Comparison of ENCODE assay signal across 13 cellular contexts in genomic region chr13:50589651-50590054, GRCh38.
A peak's percentile ranks its signal among the peaks of the same experiment; 100 is the strongest.
DNase-seq lines count a peak whose midpoint lies in the region; ATAC-seq, FAIRE-seq and TF ChIP-seq lines count a peak whose summit lies in the region.
"Had no signal": no experiment of that assay in that cellular context is flagged by ENCODE, and none has a peak within 500 bp of the region (broad histone marks: within the 10 kb centered on the region; RNA-seq: fewer than 3 reads in every experiment).

No MANE protein-coding gene starts in this region.

- dilution Hi-C loops in keratinocyte (cut with MboI; ENCODE audit: extremely low pct_ligation_motif_present, low sequenced_read_pairs) = no loop called here

- CTCF ChIA-PET in activated CD4-positive, alpha-beta memory T cell treated with anti-CD3 and anti-CD28 coated beads for 36 hours (lab: Charles Lee) = no interaction called here
- CTCF ChIA-PET in T-cell (lab: Charles Lee) = no interaction called here

- no peaks in the 10 kb centered on the region for H3K27me3 Mint-ChIP-seq in activated CD4-positive, alpha-beta memory T cell treated with anti-CD3 and anti-CD28 coated beads for 36 hours
- no peaks in the 10 kb centered on the region for H3K27me3 Mint-ChIP-seq in T-cell

- POLR2A ChIA-PET in activated CD4-positive, alpha-beta memory T cell treated with anti-CD3 and anti-CD28 coated beads for 36 hours (lab: Charles Lee) = no interaction called here
- POLR2A ChIA-PET in T-cell (lab: Charles Lee) = no interaction called here

- no peaks in the 10 kb centered on the region for H3K9me3 Mint-ChIP-seq in activated CD4-positive, alpha-beta memory T cell treated with anti-CD3 and anti-CD28 coated beads for 36 hours
- no peaks in the 10 kb centered on the region for H3K9me3 Mint-ChIP-seq in T-cell
- H3K9me3 Mint-ChIP-seq: WTC11 had no signal

- no peak overlapping the region for H2AFZ ChIP-seq in keratinocyte (ENCODE audit: control insufficient read depth, low read length)

- TF ChIP-seq CTCF in astrocyte of the cerebellum (IDR thresholded peaks at IDR 0.05; ENCODE audit: low read depth, low read length, missing control alignments) = no peak
- TF ChIP-seq CTCF in keratinocyte (optimal IDR thresholded peaks at IDR 0.05 in 1 of 3, IDR thresholded peaks at IDR 0.05 in 1 of 3, conservative IDR thresholded peaks at IDR 0.05 in 1 of 3; ENCODE audit: extremely low read depth in 1 of 3, insufficient read depth in 2 of 3, low read length in 3 of 3) = no peak

- no peak overlapping the region for H3K9ac ChIP-seq in keratinocyte (ENCODE audit: control insufficient read depth, extremely low read depth, insufficient read depth, low read length)

- DNase-seq in AG08395 (ENCODE audit: low spot score) = peak; percentile 83
- peak; percentile 89 for DNase-seq in HT1080 (ENCODE audit: low read depth)
- DNase-seq in astrocyte of the cerebellum (ENCODE audit: low read depth) = peak; percentile 55
- peak; percentile 1 for DNase-seq in keratinocyte (ENCODE audit: low read depth, low spot score)
- no peak for DNase-seq in HT-29 (ENCODE audit: low spot score)
- no peak for DNase-seq in activated CD4-positive, alpha-beta memory T cell treated with anti-CD3 and anti-CD28 coated beads for 36 hours
- DNase-seq in T-cell = no peak
- no peak for DNase-seq in stimulated activated naive CD8-positive, alpha-beta T cell treated with anti-CD3 and anti-CD28 coated beads, Interleukin-15, Interleukin-2, amounts not matched to agents 100 U/mL and 50 U/mL, for 24 hours
- DNase-seq: activated effector memory CD4-positive, alpha-beta T cell treated with anti-CD3 and anti-CD28 coated beads, Interleukin-2, amount 50 U/mL, for 16 hours; effector memory CD4-positive, alpha-beta T cell; NCI-H1092 treated with DMSO at 0.1 percent for 48 hours; retina had no signal

- peak overlapping the region; percentile 46 for H3K4me2 ChIP-seq in keratinocyte (ENCODE audit: control insufficient read depth, extremely low read depth, insufficient read depth, low read depth, low read length)

- H3K27ac ChIP-seq in keratinocyte (ENCODE audit: control insufficient read depth, insufficient read depth, low read length) = peak overlapping the region; percentile 66

- H3K36me3 ChIP-seq in keratinocyte (ENCODE audit: control insufficient read depth in 2 of 2, extremely low read depth in 1 of 2, insufficient read depth in 2 of 2, low read length in 2 of 2) = no peaks in the 10 kb centered on the region

- no peaks in the 10 kb centered on the region for H3K9me1 ChIP-seq in keratinocyte (ENCODE audit: control insufficient read depth, extremely low read depth, insufficient read depth, low read length)

- H3K4me3 Mint-ChIP-seq in activated CD4-positive, alpha-beta memory T cell treated with anti-CD3 and anti-CD28 coated beads for 36 hours = no peak overlapping the region
- no peak overlapping the region for H3K4me3 Mint-ChIP-seq in T-cell
- H3K4me3 Mint-ChIP-seq: WTC11 had no signal

- no peak overlapping the region for H3K27ac Mint-ChIP-seq in activated CD4-positive, alpha-beta memory T cell treated with anti-CD3 and anti-CD28 coated beads for 36 hours
- no peak overlapping the region for H3K27ac Mint-ChIP-seq in T-cell
- H3K27ac Mint-ChIP-seq: WTC11 had no signal

- H3K9me3 ChIP-seq in keratinocyte (ENCODE audit: control insufficient read depth, low read depth, low read length) = no peaks in the 10 kb centered on the region

- H3K4me3 ChIP-seq in astrocyte of the cerebellum (ENCODE audit: low read depth, low read length) (no peak overlapping the region), keratinocyte (ENCODE audit: control insufficient read depth in 2 of 3, extremely low read depth in 1 of 3, insufficient read depth in 2 of 3, low read depth in 1 of 3, low read length in 3 of 3) (no peak overlapping the region)

- H3K4me1 Mint-ChIP-seq in activated CD4-positive, alpha-beta memory T cell treated with anti-CD3 and anti-CD28 coated beads for 36 hours (ENCODE audit: low read depth) = peaks cover 23% of the 10 kb centered on the region
- peaks cover 20 to 22% (median 21%) of the 10 kb centered on the region in 3 donors for H3K4me1 Mint-ChIP-seq in T-cell

- ATAC-seq in T-cell (replicated peaks in 1 of 4) = no peak
- ATAC-seq in stimulated activated naive CD8-positive, alpha-beta T cell treated with anti-CD3 and anti-CD28 coated beads, Interleukin-15, Interleukin-2, amounts not matched to agents 100 U/mL and 50 U/mL, for 24 hours = no peak
- ATAC-seq: WTC11 had no signal

- intact Hi-C loops in activated CD4-positive, alpha-beta memory T cell treated with anti-CD3 and anti-CD28 coated beads for 36 hours (cut with micrococcal nuclease) = loop anchor here (10.0 kb wide), 1 partner anchor 325 kb away; no protein-coding TSS in a partner anchor

- peak; percentile 68 for FAIRE-seq in keratinocyte (lab: Jason Lieb, UNC)

- in situ Hi-C loops in astrocyte of the cerebellum (cut with HindIII; ENCODE audit: low sequenced_read_pairs) = no loop called here

- H3K79me2 ChIP-seq in keratinocyte (ENCODE audit: control insufficient read depth, insufficient read depth, low read length) = no peaks in the 10 kb centered on the region

- H3K36me3 Mint-ChIP-seq in activated CD4-positive, alpha-beta memory T cell treated with anti-CD3 and anti-CD28 coated beads for 36 hours = no peaks in the 10 kb centered on the region
- no peaks in the 10 kb centered on the region for H3K36me3 Mint-ChIP-seq in T-cell
- H3K36me3 Mint-ChIP-seq: WTC11 had no signal

- peaks cover 4% of the 10 kb centered on the region for H3K27me3 ChIP-seq in keratinocyte (ENCODE audit: control insufficient read depth, extremely low read depth, insufficient read depth, low read length)

- H4K20me1 ChIP-seq in keratinocyte (ENCODE audit: control insufficient read depth, extremely low read depth, insufficient read depth, low read length) = no peaks in the 10 kb centered on the region

- H3K4me1 ChIP-seq in keratinocyte (ENCODE audit: control insufficient read depth, extremely low read depth, insufficient read depth, low read length) = peaks cover 39% of the 10 kb centered on the region

Comparison
In these comparisons a context has a peak if more than half of its experiments do, and no peak if none do; other contexts are left out.
1. DNase-seq: peak in AG08395 (single experiment), HT1080 (single experiment), astrocyte of the cerebellum (single experiment) and keratinocyte (single experiment); none in HT-29 (single experiment), activated CD4-positive, alpha-beta memory T cell treated with anti-CD3 and anti-CD28 coated beads for 36 hours (single experiment), T-cell (0 of 34) and stimulated activated naive CD8-positive, alpha-beta T cell treated with anti-CD3 and anti-CD28 coated beads, Interleukin-15, Interleukin-2, amounts not matched to agents 100 U/mL and 50 U/mL, for 24 hours (single experiment).